Comparison of ENCODE assay signal across 32 cellular contexts in the genomic region with DNA sequence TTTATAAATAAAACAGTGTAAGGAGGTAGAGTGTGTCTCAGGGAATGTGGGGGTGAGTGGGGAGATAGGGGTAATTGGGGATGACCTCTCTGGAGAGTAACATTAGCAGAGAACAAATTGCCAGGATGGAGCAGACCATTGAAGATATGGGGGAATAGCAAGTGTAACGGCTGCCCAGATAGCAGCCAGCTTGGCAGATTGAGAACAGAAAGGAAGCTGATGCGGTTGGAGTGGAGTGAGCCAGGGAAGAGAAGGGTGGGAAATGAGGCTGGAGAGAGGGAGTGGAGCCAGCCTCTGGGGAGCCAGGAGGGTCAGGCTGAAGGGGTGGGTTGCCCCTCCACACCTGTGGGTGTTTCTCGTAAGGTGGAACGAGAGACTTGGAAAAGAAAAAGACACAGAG.
"Had no signal": no experiment of that assay in that cellular context is flagged by ENCODE, and none has a peak within 500 bp of the region (broad histone marks: within the 10 kb centered on the region; RNA-seq: fewer than 3 reads in every experiment).

No MANE protein-coding gene starts in this region.

- H3K4me3 Mint-ChIP-seq: immature natural killer cell; mesothelial cell of epicardium; natural killer cell; nephron progenitor cell; stimulated activated naive B cell treated with anti-CD40 and anti-IgM and Interleukin-4, amounts not matched to agents 10 μg/mL and 1 μg/mL and 100 μg/mL, for 72 hours; stimulated activated naive CD8-positive, alpha-beta T cell treated with anti-CD3 and anti-CD28 coated beads, Interleukin-15, Interleukin-2, amounts not matched to agents 100 ng/mL and 50 ng/mL, for 24 hours had no signal

- ATAC-seq: left colon; left lung; lower lobe of right lung; natural killer cell; pancreas; right cardiac atrium; sciatic nerve; stimulated activated naive B cell treated with anti-CD40 and anti-IgM and Interleukin-4, amounts not matched to agents 10 μg/mL and 1 μg/mL and 100 μg/mL, for 72 hours; upper lobe of right lung had no signal

- H3K27me3 ChIP-seq: pancreas, suprapubic skin, upper lobe of right lung had no signal

- H3K4me1 ChIP-seq: pancreas, prostate gland had no signal

- FAIRE-seq: islet of Langerhans, kidney, pancreas, urothelium cell line had no signal

- H3K36me3 Mint-ChIP-seq: immature natural killer cell; mesothelial cell of epicardium; naive B cell; natural killer cell; stimulated activated naive B cell treated with anti-CD40 and anti-IgM and Interleukin-4, amounts not matched to agents 10 μg/mL and 1 μg/mL and 100 μg/mL, for 72 hours had no signal

- H3K27ac Mint-ChIP-seq: immature natural killer cell; mesothelial cell of epicardium; natural killer cell; nephron progenitor cell; stimulated activated naive B cell treated with anti-CD40 and anti-IgM and Interleukin-4, amounts not matched to agents 10 μg/mL and 1 μg/mL and 100 μg/mL, for 72 hours; stimulated activated naive CD8-positive, alpha-beta T cell treated with anti-CD3 and anti-CD28 coated beads, Interleukin-15, Interleukin-2, amounts not matched to agents 100 ng/mL and 50 ng/mL, for 24 hours had no signal

- H3K4me3 ChIP-seq: left lung, lower lobe of right lung, pancreas, prostate gland, skin epidermis, suprapubic skin, thoracic aorta, tibial artery, upper lobe of right lung had no signal

- H3K4me1 Mint-ChIP-seq: immature natural killer cell; mesothelial cell of epicardium; natural killer cell; nephron progenitor cell; stimulated activated naive B cell treated with anti-CD40 and anti-IgM and Interleukin-4, amounts not matched to agents 10 μg/mL and 1 μg/mL and 100 μg/mL, for 72 hours had no signal

- H3K27ac ChIP-seq: left lung, lower lobe of right lung, pancreas, prostate gland, skin epidermis, suprapubic skin, thoracic aorta, tibial artery, upper lobe of right lung had no signal

- DNase-seq: hypothalamus; immature natural killer cell; kidney; left colon; left lung; lower lobe of right lung; mammary epithelial cell; mesenchymal stem cell; naive B cell; natural killer cell; nephron progenitor cell; nucleus accumbens; pancreas; posterior cingulate gyrus; retina; right cardiac atrium; stimulated activated CD4-positive, alpha-beta T cell treated with anti-CD3 and anti-CD28 coated beads, Interleukin-12 subunit alpha, Interleukin-12 subunit beta, amount 100 ng/mL, for 4 hours; stimulated activated CD4-positive, alpha-beta T cell treated with anti-CD3 and anti-CD28 coated beads, Interleukin-15, amount 100 ng/mL, for 24 hours; stimulated activated CD4-positive, alpha-beta T cell treated with anti-CD3 and anti-CD28 coated beads, Interleukin-2, amount 100 ng/mL, for 24 hours; stimulated activated CD4-positive, alpha-beta T cell treated with anti-CD3 and anti-CD28 coated beads, Interleukin-4, amount 100 ng/mL, for 1 hour; stimulated activated naive B cell treated with anti-CD40 and anti-IgM and Interleukin-4, amounts not matched to agents 10 μg/mL and 1 μg/mL and 100 μg/mL, for 72 hours; tibial artery; upper lobe of right lung had no signal

- H3K9me3 ChIP-seq: left lung, lower lobe of right lung, pancreas, prostate gland, suprapubic skin, thoracic aorta, tibial artery, upper lobe of right lung had no signal

- H3K9me3 Mint-ChIP-seq: immature natural killer cell; mesothelial cell of epicardium; natural killer cell; stimulated activated naive B cell treated with anti-CD40 and anti-IgM and Interleukin-4, amounts not matched to agents 10 μg/mL and 1 μg/mL and 100 μg/mL, for 72 hours; stimulated activated naive CD8-positive, alpha-beta T cell treated with anti-CD3 and anti-CD28 coated beads, Interleukin-15, Interleukin-2, amounts not matched to agents 100 ng/mL and 50 ng/mL, for 24 hours had no signal

- H3K36me3 ChIP-seq: left lung, lower lobe of right lung, pancreas, prostate gland, suprapubic skin, thoracic aorta, tibial artery, upper lobe of right lung had no signal
